17 cellular contexts compared by ENCODE assay signal in genomic region chr6:65469650-65470049, GRCh38.
DNase-seq lines count a peak whose midpoint lies in the region; TF ChIP-seq lines count a peak whose summit lies in the region.
"Had no signal": no experiment of that assay in that cellular context is flagged by ENCODE, and none has a peak within 500 bp of the region (broad histone marks: within the 10 kb centered on the region; RNA-seq: fewer than 3 reads in every experiment).

No MANE protein-coding gene starts in this region.

- H3K9ac ChIP-seq in neural progenitor cell (no peak overlapping the region), mammary epithelial cell (ENCODE audit: insufficient read depth, low read length) (no peak overlapping the region)
- H3K9ac ChIP-seq: BLaER1 treated with 17β-estradiol and CSF1 and Interleukin-3, amounts not matched to agents 10 nM and 100 nM had no signal

- BruUV-seq in mammary epithelial cell (replicated peaks; lab: Mats Ljungman, UMichigan): no TSS peak

- H3K36me3 Mint-ChIP-seq in neural progenitor cell: no peaks in the 10 kb centered on the region
- H3K36me3 Mint-ChIP-seq: CD8-positive, alpha-beta T cell had no signal

- H3K36me3 ChIP-seq in neural progenitor cell: no peaks in the 10 kb centered on the region
- no peaks in the 10 kb centered on the region for H3K36me3 ChIP-seq in mammary epithelial cell (ENCODE audit: insufficient read depth, low read length)
- H3K36me3 ChIP-seq: BLaER1 treated with 17β-estradiol and CSF1 and Interleukin-3, amounts not matched to agents 10 nM and 100 nM had no signal

- H3K79me2 ChIP-seq in neural progenitor cell (ENCODE audit: low read depth): no peaks in the 10 kb centered on the region
- no peaks in the 10 kb centered on the region for H3K79me2 ChIP-seq in mammary epithelial cell (ENCODE audit: insufficient read depth, low read length)

- CTCF ChIA-PET in mammary epithelial cell (lab: Charles Lee; ENCODE audit: low non-redundant PET): no interaction called here

- H3K27me3 Mint-ChIP-seq in neural progenitor cell (ENCODE audit: insufficient read depth, low read depth): no peaks in the 10 kb centered on the region
- H3K27me3 Mint-ChIP-seq: B cell; CD4-positive, alpha-beta T cell had no signal

- in situ Hi-C loops in mammary epithelial cell (cut with MboI; ENCODE audit: low sequenced_read_pairs in 2 of 2): no loop called here

- no peak overlapping the region for H3K27ac Mint-ChIP-seq in neural progenitor cell
- H3K27ac Mint-ChIP-seq: B cell; CD4-positive, alpha-beta T cell; CD8-positive, alpha-beta T cell had no signal

- DNase-seq in inferior parietal cortex (ENCODE audit: extremely low spot score): peak; percentile 49
- no peak for DNase-seq in neural progenitor cell (ENCODE audit: low spot score)
- peak; percentile 67 for DNase-seq in superior temporal gyrus (ENCODE audit: extremely low spot score)
- no peak for DNase-seq in NCI-H1694 (lab: John Stamatoyannopoulos, UW)
- DNase-seq in mammary epithelial cell: no peak
- DNase-seq: AML-193; Caco-2; Calu3; CD4-positive, alpha-beta T cell; CD8-positive, alpha-beta T cell; DMS79 treated with DMSO at 0.1 percent for 48 hours; GF-D8 had no signal

- no peaks in the 10 kb centered on the region for H3K9me3 Mint-ChIP-seq in neural progenitor cell

- H2AFZ ChIP-seq in neural progenitor cell (replicated peaks) (peak overlapping the region; percentile 23), mammary epithelial cell (ENCODE audit: low read depth, low read length) (no peak overlapping the region)

- no peaks in the 10 kb centered on the region for H3F3A ChIP-seq in neural progenitor cell (ENCODE audit: low read depth)

- H4K20me1 ChIP-seq in neural progenitor cell (ENCODE audit: low read depth): no peaks in the 10 kb centered on the region
- H4K20me1 ChIP-seq in mammary epithelial cell (ENCODE audit: insufficient read depth, low read length): no peaks in the 10 kb centered on the region
- H4K20me1 ChIP-seq: BLaER1 treated with 17β-estradiol and CSF1 and Interleukin-3, amounts not matched to agents 10 nM and 100 nM had no signal

- no peak overlapping the region for H3K4me2 ChIP-seq in neural progenitor cell
- no peak overlapping the region for H3K4me2 ChIP-seq in mammary epithelial cell (ENCODE audit: insufficient read depth, low read depth, low read length)
- H3K4me2 ChIP-seq: A549; BLaER1 treated with 17β-estradiol and CSF1 and Interleukin-3, amounts not matched to agents 10 nM and 100 nM had no signal

- H3K4me3 ChIP-seq in neural progenitor cell (no peak overlapping the region), mammary epithelial cell (replicated peaks in 1 of 3; ENCODE audit: insufficient read depth in 1 of 3, low read depth in 2 of 3, low read length in 3 of 3) (no peak overlapping the region)
- H3K4me3 ChIP-seq: A549; BLaER1 treated with 17β-estradiol and CSF1 and Interleukin-3, amounts not matched to agents 10 nM and 100 nM had no signal

- H3K27ac ChIP-seq in neural progenitor cell (no peak overlapping the region), mammary epithelial cell (ENCODE audit: insufficient read depth, low read depth, low read length) (no peak overlapping the region)
- H3K27ac ChIP-seq: 22Rv1; A549; BLaER1 treated with 17β-estradiol and CSF1 and Interleukin-3, amounts not matched to agents 10 nM and 100 nM; C4-2B had no signal

- H3K27me3 ChIP-seq in neural progenitor cell (no peaks in the 10 kb centered on the region), mammary epithelial cell (ENCODE audit: insufficient read depth, low read length) (no peaks in the 10 kb centered on the region)
- H3K27me3 ChIP-seq: BLaER1 treated with 17β-estradiol and CSF1 and Interleukin-3, amounts not matched to agents 10 nM and 100 nM had no signal

- no peaks in the 10 kb centered on the region for H3K9me3 ChIP-seq in neural progenitor cell (ENCODE audit: low read depth)
- H3K9me3 ChIP-seq in mammary epithelial cell (replicated peaks; ENCODE audit: insufficient read depth, low read length): peaks cover 11% of the 10 kb centered on the region
- H3K9me3 ChIP-seq: A549; BLaER1 treated with 17β-estradiol and CSF1 and Interleukin-3, amounts not matched to agents 10 nM and 100 nM; Caco-2 had no signal

- no peak overlapping the region for H3K4me3 Mint-ChIP-seq in neural progenitor cell
- H3K4me3 Mint-ChIP-seq: B cell; CD4-positive, alpha-beta T cell; CD8-positive, alpha-beta T cell had no signal

- H3K4me1 ChIP-seq in neural progenitor cell (no peaks in the 10 kb centered on the region), mammary epithelial cell (ENCODE audit: insufficient read depth, low read length) (no peaks in the 10 kb centered on the region)
- H3K4me1 ChIP-seq: A549; BLaER1 treated with 17β-estradiol and CSF1 and Interleukin-3, amounts not matched to agents 10 nM and 100 nM; Caco-2 had no signal

- dilution Hi-C loops in mammary epithelial cell (cut with HindIII; ENCODE audit: low sequenced_read_pairs): no loop called here

- H3K4me1 Mint-ChIP-seq in neural progenitor cell: no peaks in the 10 kb centered on the region
- H3K4me1 Mint-ChIP-seq: B cell had no signal

- TF ChIP-seq CTCF in neural progenitor cell (IDR thresholded peaks at IDR 0.05) (no peak), mammary epithelial cell (conservative IDR thresholded peaks at IDR 0.05 in 1 of 2, IDR thresholded peaks at IDR 0.05 in 1 of 2; ENCODE audit: extremely low read depth in 1 of 2, insufficient read depth in 1 of 2, low read depth in 1 of 2, low read length in 2 of 2) (no peak)

- intact Hi-C loops in mammary epithelial cell (cut with micrococcal nuclease): no loop called here

Comparison
In these comparisons a context has a peak if more than half of its experiments do, and no peak if none do; other contexts are left out.
1. DNase-seq: peak in inferior parietal cortex (single experiment) and superior temporal gyrus (single experiment); none in neural progenitor cell (single experiment), NCI-H1694 (single experiment) and mammary epithelial cell (single experiment).